9 cellular contexts compared by ENCODE assay signal in genomic region chr9:133117271-133118178, GRCh38. TPM values are rescaled to one million over a fixed set of nuclear protein-coding genes. Genes with fewer than 3 reads are reported as not detected.
DNase-seq lines count a peak whose midpoint lies in the region; ATAC-seq, FAIRE-seq and TF ChIP-seq lines count a peak whose summit lies in the region.
"Had no signal": no experiment of that assay in that cellular context is flagged by ENCODE, and none has a peak within 500 bp of the region (broad histone marks: within the 10 kb centered on the region; RNA-seq: fewer than 3 reads in every experiment).

No MANE protein-coding gene starts in this region.

- H3K4me3 ChIP-seq in BLaER1 (no peak overlapping the region), fibroblast of the aortic adventitia (ENCODE audit: low read depth, low read length) (no peak overlapping the region), pancreas (no peak overlapping the region)

- BruUV-seq in Calu3 (replicated peaks; lab: Mats Ljungman, UMichigan), result no TSS peak

- H3K4me1 Mint-ChIP-seq in Calu3 (ENCODE audit: low read depth, unreplicated experiment), result no peaks in the 10 kb centered on the region

- H3K4me3 Mint-ChIP-seq in Calu3 (ENCODE audit: low read depth, unreplicated experiment), result no peak overlapping the region

- peak overlapping the region; percentile 100 for H3K4me2 ChIP-seq in BLaER1

- WGBS in pancreas, 2 donors, result 52 to 54% methylated on average over 18 of the region's 18 CpGs

- H3K27ac ChIP-seq in BLaER1 (peak overlapping the region; percentile 83), pancreas (peak overlapping the region; percentile 6 to 70 (median 12))

- H3K36me3 ChIP-seq in BLaER1 (peaks cover 15% of the 10 kb centered on the region), pancreas (no peaks in the 10 kb centered on the region)

- CTCF ChIA-PET in Calu3 (lab: Charles Lee), result interaction anchor here (1.1 to 1.8 kb wide), 2 partner anchors 18 to 27 kb away, joined by 3 to 8 read pairs; no protein-coding TSS in a partner anchor

- ATAC-seq in pancreas (peak; percentile 22 to 40 (median 24)), GM19397 (IDR thresholded peaks at IDR 0.05; ENCODE audit: unreplicated experiment) (no peak)

- H3K27ac Mint-ChIP-seq in Calu3 (ENCODE audit: unreplicated experiment), result no peak overlapping the region

- H3K27me3 ChIP-seq in BLaER1, result no peaks in the 10 kb centered on the region
- no peaks in the 10 kb centered on the region for H3K27me3 ChIP-seq in pancreas

- peak; percentile 22 for DNase-seq in NCI-H69 (lab: John Stamatoyannopoulos, UW)
- peak; percentile 49 for DNase-seq in fibroblast of the aortic adventitia (ENCODE audit: low read depth)
- peak in 5 of 6 donors; percentile 81 to 94 (median 87) for DNase-seq in pancreas
- DNase-seq in AG08396 (ENCODE audit: low spot score), result no peak
- DNase-seq in ecto neural progenitor cell (ENCODE audit: low spot score), result no peak
- no peak for DNase-seq in Calu3

- intact Hi-C loops in pancreas (cut with DNase I), result no loop called here
- intact Hi-C loops in Calu3 (cut with micrococcal nuclease; ENCODE audit: unreplicated experiment), result no loop called here

- TF ChIP-seq CTCF in fibroblast of the aortic adventitia (IDR thresholded peaks at IDR 0.05; ENCODE audit: insufficient read depth, low read length) (peak; percentile 4), pancreas (IDR thresholded peaks at IDR 0.05) (no peak), Calu3 (IDR thresholded peaks at IDR 0.05; ENCODE audit: unreplicated experiment) (no peak)

- peaks cover 98% of the 10 kb centered on the region for H4K20me1 ChIP-seq in BLaER1

- H3K9ac ChIP-seq in BLaER1, result peak overlapping the region; percentile 18; the same call in 1 of the 2 replicates

- no peaks in the 10 kb centered on the region for H3K27me3 Mint-ChIP-seq in Calu3 (ENCODE audit: unreplicated experiment)

- no peaks in the 10 kb centered on the region for H3K9me3 Mint-ChIP-seq in Calu3 (ENCODE audit: low read depth, unreplicated experiment)

- H3K36me3 Mint-ChIP-seq in Calu3 (ENCODE audit: insufficient read depth, unreplicated experiment), result peaks cover 8% of the 10 kb centered on the region

- no peak for FAIRE-seq in pancreas (lab: Jason Lieb, UNC)
- FAIRE-seq: H1 had no signal

- no peaks in the 10 kb centered on the region for H3K9me3 ChIP-seq in BLaER1
- H3K9me3 ChIP-seq in pancreas, result no peaks in the 10 kb centered on the region

- H3K4me1 ChIP-seq in BLaER1, result peaks cover 97% of the 10 kb centered on the region
- peaks cover 26 to 57% (median 46%) of the 10 kb centered on the region in 3 donors for H3K4me1 ChIP-seq in pancreas

RNA-seq across cellular contexts. Expression of gene RALGDS, which starts 3.5 kb away (rescaled TPM):
- total RNA-seq in fibroblast of the aortic adventitia (ENCODE audit: low replicate concordance) (4.3 and 15.6 TPM in 2 replicates), pancreas (10 to 100 TPM; 16.1 to 31.9 (median 20.3) TPM), Calu3 (2022) (13.7 and 18.2 TPM in 2 replicates)
- 10 to 100 TPM; 56.0 to 69.7 TPM for polyA plus RNA-seq in pancreas

RNA-seq across cellular contexts. Expression of gene GBGT1, which starts 46.2 kb away (rescaled TPM):
- 0.98 and 1.6 TPM in 2 replicates for total RNA-seq in fibroblast of the aortic adventitia (ENCODE audit: low replicate concordance)
- total RNA-seq in pancreas, result 10 to 100 TPM in 1 of 6 donors, 1 to 10 TPM in 5; 1.5 to 11.9 (median 3.1) TPM
- 1 to 10 TPM; 4.5 to 4.6 TPM for polyA plus RNA-seq in pancreas
- total RNA-seq in Calu3 (2022), result not detected in 2 replicates

RNA-seq across cellular contexts. Expression of gene CEL, which starts 55.7 kb away (rescaled TPM):
- total RNA-seq in fibroblast of the aortic adventitia (ENCODE audit: low replicate concordance) (0.27 TPM in 1 of 2 replicates, not detected in the other), pancreas (over 10,000 TPM; 11,290 to 24,413 (median 19,239) TPM), Calu3 (2022) (2.6 and 3.1 TPM in 2 replicates)
- polyA plus RNA-seq in pancreas, result 1,000 to 10,000 TPM; 2,560 to 4,565 TPM

Comparison
In these comparisons a context has a peak if more than half of its experiments do, and no peak if none do; other contexts are left out.
1. DNase-seq: peak in NCI-H69 (single experiment), fibroblast of the aortic adventitia (single experiment) and pancreas (5 of 6); none in AG08396 (single experiment), ecto neural progenitor cell (single experiment) and Calu3 (single experiment).
2. RNA of gene CEL, which starts 55.7 kb away (total RNA-seq): 11,290 to 24,413 TPM in pancreas; 2.6 to 3.1 TPM in Calu3 and 0.27 TPM in fibroblast of the aortic adventitia; every median in the first group is over 1,000 times any median in the second.